ENCODE assay signal across 21 cellular contexts in the genomic region with DNA sequence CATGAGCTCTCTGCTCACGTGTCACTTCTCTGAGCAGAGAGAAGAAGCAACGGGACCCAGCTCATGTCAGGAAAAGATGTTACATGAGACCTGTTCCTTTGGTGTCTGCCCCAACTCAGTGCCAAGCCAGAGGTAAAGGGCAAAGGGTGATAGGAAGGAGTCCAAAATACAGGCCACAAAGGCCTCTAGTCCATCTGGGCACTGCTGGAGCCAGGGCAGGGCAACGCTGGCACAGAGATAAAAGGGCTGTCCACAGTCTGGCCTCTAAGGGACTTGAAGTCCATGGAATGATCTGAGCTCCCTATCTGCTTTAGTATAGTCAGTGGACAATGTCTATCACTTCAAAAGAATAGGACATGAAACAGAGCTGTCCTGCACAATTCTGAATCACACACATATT.
A peak's percentile ranks its signal among the peaks of the same experiment; 100 is the strongest.
DNase-seq lines count a peak whose midpoint lies in the region; ATAC-seq, FAIRE-seq and TF ChIP-seq lines count a peak whose summit lies in the region.
"Had no signal": no experiment of that assay in that cellular context is flagged by ENCODE, and none has a peak within 500 bp of the region (broad histone marks: within the 10 kb centered on the region; RNA-seq: fewer than 3 reads in every experiment).

No MANE protein-coding gene starts in this region.

- peaks cover 0 to 32% of the 10 kb centered on the region in 2 experiments; a peak in 3 of 5 replicates for H3K4me1 ChIP-seq in K562 (replicated peaks in 1 of 2; ENCODE audit: control insufficient read depth in 2 of 2, insufficient read depth in 2 of 2, low read length in 2 of 2)
- H3K4me1 ChIP-seq in psoas muscle = peaks cover 6% of the 10 kb centered on the region

- CTCF ChIA-PET in K562 (lab: Yijun Ruan, JAX; ENCODE audit: low intra/inter-chr PET ratio) (no interaction called here), WTC11 (lab: Charles Lee) (interaction anchor here (0.8 kb wide), 1 partner anchor 34 kb away, joined by 3 read pairs; no protein-coding TSS in a partner anchor)

- ATAC-seq in K562 (no peak), left lobe of liver (peak; percentile 96), psoas muscle (peak in 3 of 4 donors; percentile 24 to 34 (median 24)), WTC11 (no peak)
- ATAC-seq: SK-N-SH treated with all-trans-retinoic acid at 6 μM for 48 hours had no signal

- no peak overlapping the region for H3K4me2 ChIP-seq in K562 (ENCODE audit: insufficient read depth, low read length)

- peaks cover 45% of the 10 kb centered on the region for H3K4me1 Mint-ChIP-seq in HFFc6 (ENCODE audit: low read depth)
- peaks cover 11% of the 10 kb centered on the region for H3K4me1 Mint-ChIP-seq in WTC11

- H3K27ac Mint-ChIP-seq in HFFc6 (peak overlapping the region; percentile 14; the same call in 1 of the 2 replicates), WTC11 (no peak overlapping the region)

- TF ChIP-seq POLR2A in K562 (conservative IDR thresholded peaks at IDR 0.05) = no peak

- WGBS in K562 (ENCODE audit: insufficient coverage, low coverage, missing lambda C conversion rate) = 13% methylated on average over 3 of the region's 3 CpGs
- WGBS in psoas muscle, 3 donors = 30 to 58% (median 46%) methylated on average over 3 of the region's 3 CpGs

- TF ChIP-seq CTCF in HFFc6 (IDR thresholded peaks at IDR 0.05) (no peak), K562 (IDR thresholded peaks at IDR 0.05 in 2 of 3, conservative IDR thresholded peaks at IDR 0.05 in 1 of 3; ENCODE audit: insufficient read depth in 2 of 3, low read depth in 1 of 3, low read length in 3 of 3) (no peak), psoas muscle (IDR thresholded peaks at IDR 0.05) (no peak), WTC11 (IDR thresholded peaks at IDR 0.05) (no peak)

- no peak overlapping the region for H2AFZ ChIP-seq in K562 (ENCODE audit: low read depth, low read length)

- DNase-seq in HFFc6 (no peak), K562 (ENCODE audit: extremely low read depth in 1 of 4, low spot score in 3 of 4) (no peak), left lobe of liver (ENCODE audit: low spot score) (peak; percentile 87), psoas muscle (no peak), head of caudate nucleus (no peak), NCI-H1092 treated with DMSO at 0.1 percent for 48 hours (lab: John Stamatoyannopoulos, UW) (no peak), WTC11 (ENCODE audit: low spot score) (no peak), mucosa of gallbladder (ENCODE audit: low spot score) (no peak)
- DNase-seq: DMS79; Kasumi-1; MG63; NCI-H1048; NCI-H2081; NCI-H446 treated with DMSO at 0.1 percent for 48 hours; NCI-H69; NK-92 treated with Interleukin-12 subunit alpha and Interleukin-12 subunit beta, amount 100 ng/mL, for 24 hours; SHP77 treated with DMSO at 0.1 percent for 48 hours had no signal

- H3K36me3 Mint-ChIP-seq in HFFc6 (ENCODE audit: low read depth) (no peaks in the 10 kb centered on the region), WTC11 (no peaks in the 10 kb centered on the region)

- no peak for FAIRE-seq in K562 (lab: Jason Lieb, UNC)
- FAIRE-seq: GM18507, H54 had no signal

- TF ChIP-seq EP300 in K562 (IDR thresholded peaks at IDR 0.05; ENCODE audit: low read length) = no peak

- TF ChIP-seq RAD21 in K562 (CRISPR knock-in tag; conservative IDR thresholded peaks at IDR 0.05 in 1 of 2, IDR thresholded peaks at IDR 0.05 in 1 of 2) = no peak

- no peak overlapping the region for H3K9ac ChIP-seq in K562 (ENCODE audit: insufficient read depth in 1 of 2, low read depth in 2 of 2, low read length in 2 of 2)
- H3K9ac ChIP-seq: BLaER1 treated with 17β-estradiol and CSF1 and Interleukin-3, amounts not matched to agents 10 nM and 100 nM had no signal

- H3K4me3 Mint-ChIP-seq in HFFc6 (no peak overlapping the region), WTC11 (no peak overlapping the region)

- H3K9me3 ChIP-seq in K562 (replicated peaks; ENCODE audit: control insufficient read depth, insufficient read depth, low read depth, low read length) = no peaks in the 10 kb centered on the region
- H3K9me3 ChIP-seq in psoas muscle = no peaks in the 10 kb centered on the region
- H3K9me3 ChIP-seq: MG63 had no signal

- in situ Hi-C loops in K562 (cut with MboI) = no loop called here

- H3K27ac ChIP-seq in K562 (ENCODE audit: extremely low read depth, low read depth, low read length) (no peak overlapping the region), psoas muscle (no peak overlapping the region)
- H3K27ac ChIP-seq: BLaER1 treated with 17β-estradiol and CSF1 and Interleukin-3, amounts not matched to agents 10 nM and 100 nM had no signal

- intact Hi-C loops in K562 (cut with micrococcal nuclease) = no loop called here
- intact Hi-C loops in psoas muscle (cut with DNase I) = no loop called here
- intact Hi-C loops in head of caudate nucleus (cut with DNase I) = no loop called here

- H3K36me3 ChIP-seq in K562 (ENCODE audit: control insufficient read depth, insufficient read depth, low read length) (no peaks in the 10 kb centered on the region), psoas muscle (ENCODE audit: insufficient read depth in 1 of 2, low read depth in 1 of 2) (no peaks in the 10 kb centered on the region)
- H3K36me3 ChIP-seq: BLaER1 treated with 17β-estradiol and CSF1 and Interleukin-3, amounts not matched to agents 10 nM and 100 nM; MG63 had no signal

- H3K9me3 Mint-ChIP-seq in HFFc6 = no peaks in the 10 kb centered on the region
- H3K9me3 Mint-ChIP-seq in WTC11 = 0 out of 2 replicates have a peak, but pooled peaks cover 7% of the 10 kb centered on the region

- H3K4me3 ChIP-seq in K562 = no peak overlapping the region
- H3K4me3 ChIP-seq in psoas muscle = no peak overlapping the region
- H3K4me3 ChIP-seq: BLaER1 treated with 17β-estradiol and CSF1 and Interleukin-3, amounts not matched to agents 10 nM and 100 nM; MG63 had no signal

- no TSS peak for BruUV-seq in K562 (replicated peaks; lab: Mats Ljungman, UMichigan)

- POLR2A ChIA-PET in K562 (lab: Yijun Ruan, JAX) = interaction anchor here (0.9 kb wide), 1 partner anchor 12 kb away, joined by 4 read pairs; no protein-coding TSS in a partner anchor
- POLR2A ChIA-PET in WTC11 (lab: Charles Lee) = no interaction called here

- no peaks in the 10 kb centered on the region for H3K79me2 ChIP-seq in K562 (ENCODE audit: control insufficient read depth, insufficient read depth, low read length)

- H3K27me3 Mint-ChIP-seq in HFFc6 (ENCODE audit: insufficient read depth) (peaks cover 5% of the 10 kb centered on the region), WTC11 (ENCODE audit: low read depth) (no peaks in the 10 kb centered on the region; the same call in 1 of the 2 replicates)

- no peaks in the 10 kb centered on the region for H3K9me1 ChIP-seq in K562 (ENCODE audit: control insufficient read depth, insufficient read depth, low read length)

- H4K20me1 ChIP-seq in K562 (replicated peaks; ENCODE audit: control insufficient read depth, insufficient read depth, low read length) = no peaks in the 10 kb centered on the region
- H4K20me1 ChIP-seq: BLaER1 treated with 17β-estradiol and CSF1 and Interleukin-3, amounts not matched to agents 10 nM and 100 nM had no signal

- no peaks in the 10 kb centered on the region for H3K27me3 ChIP-seq in K562 (ENCODE audit: control insufficient read depth in 2 of 2, insufficient read depth in 2 of 2, low read length in 2 of 2)
- no peaks in the 10 kb centered on the region for H3K27me3 ChIP-seq in psoas muscle (ENCODE audit: insufficient read depth in 3 of 3, low read length in 2 of 3)
- H3K27me3 ChIP-seq: BLaER1 treated with 17β-estradiol and CSF1 and Interleukin-3, amounts not matched to agents 10 nM and 100 nM; MG63 had no signal

TF ChIP-seq in K562, 482 proteins besides CTCF, POLR2A, EP300 and RAD21:
- TF ChIP-seq NFATC3 (IDR thresholded peaks at IDR 0.05) (no peak), ZNF584 (CRISPR knock-in tag; IDR thresholded peaks at IDR 0.05; ENCODE audit: low read depth) (0 out of 2 replicates have a peak, but pooled peaks have one; percentile 57)
- TF ChIP-seq, protein P1, sequence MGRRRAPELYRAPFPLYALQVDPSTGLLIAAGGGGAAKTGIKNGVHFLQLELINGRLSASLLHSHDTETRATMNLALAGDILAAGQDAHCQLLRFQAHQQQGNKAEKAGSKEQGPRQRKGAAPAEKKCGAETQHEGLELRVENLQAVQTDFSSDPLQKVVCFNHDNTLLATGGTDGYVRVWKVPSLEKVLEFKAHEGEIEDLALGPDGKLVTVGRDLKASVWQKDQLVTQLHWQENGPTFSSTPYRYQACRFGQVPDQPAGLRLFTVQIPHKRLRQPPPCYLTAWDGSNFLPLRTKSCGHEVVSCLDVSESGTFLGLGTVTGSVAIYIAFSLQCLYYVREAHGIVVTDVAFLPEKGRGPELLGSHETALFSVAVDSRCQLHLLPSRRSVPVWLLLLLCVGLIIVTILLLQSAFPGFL (CRISPR knock-in tag; IDR thresholded peaks at IDR 0.05) = no peak

TF ChIP-seq in WTC11, 78 proteins besides CTCF, POLR2A, EP300 and RAD21 (continues in another document):
- TF ChIP-seq IRF2 (CRISPR knock-in tag; IDR thresholded peaks at IDR 0.05; ENCODE audit: borderline replicate concordance, low read depth) (no peak), ZNF416 (CRISPR knock-in tag; IDR thresholded peaks at IDR 0.05) (no peak), ETV6 (CRISPR knock-in tag; IDR thresholded peaks at IDR 0.05) (no peak), SP1 (CRISPR knock-in tag; conservative IDR thresholded peaks at IDR 0.05) (no peak), SMAD3 (CRISPR knock-in tag; IDR thresholded peaks at IDR 0.05; ENCODE audit: borderline replicate concordance) (no peak), ZNF138 (CRISPR knock-in tag; conservative IDR thresholded peaks at IDR 0.05) (no peak), CBFB (CRISPR knock-in tag; IDR thresholded peaks at IDR 0.05; ENCODE audit: low read depth) (no peak), NFATC4 (CRISPR knock-in tag; IDR thresholded peaks at IDR 0.05) (no peak), NR1H2 (CRISPR knock-in tag; IDR thresholded peaks at IDR 0.05) (no peak)
- TF ChIP-seq, protein P2, sequence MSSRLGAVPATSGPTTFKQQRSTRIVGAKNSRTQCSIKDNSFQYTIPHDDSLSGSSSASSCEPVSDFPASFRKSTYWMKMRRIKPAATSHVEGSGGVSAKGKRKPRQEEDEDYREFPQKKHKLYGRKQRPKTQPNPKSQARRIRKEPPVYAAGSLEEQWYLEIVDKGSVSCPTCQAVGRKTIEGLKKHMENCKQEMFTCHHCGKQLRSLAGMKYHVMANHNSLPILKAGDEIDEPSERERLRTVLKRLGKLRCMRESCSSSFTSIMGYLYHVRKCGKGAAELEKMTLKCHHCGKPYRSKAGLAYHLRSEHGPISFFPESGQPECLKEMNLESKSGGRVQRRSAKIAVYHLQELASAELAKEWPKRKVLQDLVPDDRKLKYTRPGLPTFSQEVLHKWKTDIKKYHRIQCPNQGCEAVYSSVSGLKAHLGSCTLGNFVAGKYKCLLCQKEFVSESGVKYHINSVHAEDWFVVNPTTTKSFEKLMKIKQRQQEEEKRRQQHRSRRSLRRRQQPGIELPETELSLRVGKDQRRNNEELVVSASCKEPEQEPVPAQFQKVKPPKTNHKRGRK (CRISPR knock-in tag; IDR thresholded peaks at IDR 0.05; ENCODE audit: borderline replicate concordance) = no peak

Comparison
In these comparisons a context has a peak if more than half of its experiments do, and no peak if none do; other contexts are left out.
1. ATAC-seq: peak in left lobe of liver (single experiment) and psoas muscle (3 of 4); none in K562 (single experiment) and WTC11 (single experiment).